ENCODE assay signal across 22 cellular contexts in the genomic region with DNA sequence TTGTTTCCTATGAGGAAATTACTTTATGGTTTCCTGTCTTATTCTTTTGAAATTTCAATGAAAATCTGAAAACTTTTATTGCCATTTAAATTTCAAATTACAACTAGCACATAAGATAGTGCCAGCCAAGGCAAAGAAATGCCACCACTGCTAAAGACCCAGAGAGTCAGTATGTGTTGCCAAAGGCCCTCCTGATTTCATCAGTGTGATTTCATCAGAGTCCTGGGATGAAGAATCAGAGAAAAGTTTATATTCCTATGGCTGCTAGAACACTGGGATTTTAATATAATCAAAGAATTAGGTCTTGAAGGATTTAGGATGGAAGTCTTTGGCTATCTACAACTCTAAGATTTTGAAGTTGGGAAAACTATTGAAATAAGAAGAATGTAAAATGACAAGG.
"Had no signal": no experiment of that assay in that cellular context is flagged by ENCODE, and none has a peak within 500 bp of the region (broad histone marks: within the 10 kb centered on the region; RNA-seq: fewer than 3 reads in every experiment).

No MANE protein-coding gene starts in this region.

- H3K27ac Mint-ChIP-seq: activated naive CD4-positive, alpha-beta T cell treated with anti-CD3 and anti-CD28 coated beads, Interleukin-2, amount 50 U/mL, for 72 hours; activated T-helper 1 cell treated with anti-CD3 and anti-CD28 coated beads, Interleukin-12 subunit alpha, Interleukin-12 subunit beta, Interleukin-2, Interleukin-4 antibody, amounts not matched to agents 30 ng/mL and 10 ng/mL and 1 ng/mL, durations not matched to agents 14 hours and 24 hours and 36 hours; immature natural killer cell; memory B cell; naive thymus-derived CD4-positive, alpha-beta T cell had no signal

- H3K27ac ChIP-seq: esophagus squamous epithelium, heart right ventricle, ovary, right lobe of liver, suprapubic skin, transverse colon, WERI-Rb-1 had no signal

- H3K4me1 Mint-ChIP-seq: immature natural killer cell; naive thymus-derived CD4-positive, alpha-beta T cell had no signal

- H3K27me3 Mint-ChIP-seq: memory B cell; naive thymus-derived CD4-positive, alpha-beta T cell had no signal

- H3K27me3 ChIP-seq: esophagus squamous epithelium, heart right ventricle, ovary, right lobe of liver, suprapubic skin, transverse colon had no signal

- H3K4me3 ChIP-seq: esophagus squamous epithelium, heart right ventricle, ovary, right lobe of liver, suprapubic skin, transverse colon had no signal

- H3K36me3 Mint-ChIP-seq: activated naive CD4-positive, alpha-beta T cell treated with anti-CD3 and anti-CD28 coated beads, Interleukin-2, amount 50 U/mL, for 72 hours; immature natural killer cell; memory B cell; naive thymus-derived CD4-positive, alpha-beta T cell had no signal

- H3K9me3 ChIP-seq: esophagus squamous epithelium, heart right ventricle, ovary, right lobe of liver, suprapubic skin, transverse colon had no signal

- H3K9me3 Mint-ChIP-seq: activated T-helper 1 cell treated with anti-CD3 and anti-CD28 coated beads, Interleukin-12 subunit alpha, Interleukin-12 subunit beta, Interleukin-2, Interleukin-4 antibody, amounts not matched to agents 30 ng/mL and 10 ng/mL and 1 ng/mL, durations not matched to agents 14 hours and 24 hours and 36 hours; memory B cell had no signal

- H3K36me3 ChIP-seq: esophagus squamous epithelium, heart right ventricle, ovary, right lobe of liver, suprapubic skin, transverse colon, WERI-Rb-1 had no signal

- H3K4me1 ChIP-seq: esophagus squamous epithelium, heart right ventricle, right lobe of liver, suprapubic skin, transverse colon had no signal

- H3K4me3 Mint-ChIP-seq: activated T-helper 1 cell treated with anti-CD3 and anti-CD28 coated beads, Interleukin-12 subunit alpha, Interleukin-12 subunit beta, Interleukin-2, Interleukin-4 antibody, amounts not matched to agents 30 ng/mL and 10 ng/mL and 1 ng/mL, durations not matched to agents 14 hours and 24 hours and 36 hours; immature natural killer cell; memory B cell; naive thymus-derived CD4-positive, alpha-beta T cell had no signal

- ATAC-seq: activated naive CD4-positive, alpha-beta T cell treated with anti-CD3 and anti-CD28 coated beads, Interleukin-2, amount 50 U/mL, for 72 hours; heart right ventricle; naive thymus-derived CD4-positive, alpha-beta T cell; right lobe of liver; stimulated activated naive CD8-positive, alpha-beta T cell treated with anti-CD3 and anti-CD28 coated beads, Interleukin-15, Interleukin-2, amounts not matched to agents 100 U/mL and 50 U/mL, for 24 hours had no signal

- DNase-seq: activated CD4-positive, alpha-beta T cell treated with anti-CD3 and anti-CD28 coated beads, Interleukin-2, amount 50 U/mL, for 48 hours; activated gamma-delta T cell treated with Interleukin-2 at 50 U/mL for 16 hours; activated T-cell treated with anti-CD3 and anti-CD28 coated beads for 4 hours; amniotic stem cell; dermis blood vessel endothelial cell; effector memory CD4-positive, alpha-beta T cell; esophagus squamous epithelium; heart right ventricle; immature natural killer cell; naive thymus-derived CD4-positive, alpha-beta T cell; ovary; right lobe of liver; stimulated activated CD4-positive, alpha-beta T cell treated with anti-CD3 and anti-CD28 coated beads, Interleukin-12 subunit alpha, Interleukin-12 subunit beta, amount 100 ng/mL, for 4 hours; stimulated activated CD4-positive, alpha-beta T cell treated with anti-CD3 and anti-CD28 coated beads, Interleukin-1b, Interleukin-23, amount 100 ng/mL, for 48 hours; stimulated activated naive CD8-positive, alpha-beta T cell treated with anti-CD3 and anti-CD28 coated beads, Interleukin-15, Interleukin-2, amounts not matched to agents 100 U/mL and 50 U/mL, for 24 hours; T-helper 2 cell; transverse colon; WERI-Rb-1 had no signal
